Comparison of ENCODE assay signal across 16 cellular contexts in genomic region chr16:26951950-26952349, GRCh38.
"Had no signal": no experiment of that assay in that cellular context is flagged by ENCODE, and none has a peak within 500 bp of the region (broad histone marks: within the 10 kb centered on the region; RNA-seq: fewer than 3 reads in every experiment).

No MANE protein-coding gene starts in this region.

- H3K9me3 ChIP-seq: gastrocnemius medialis, neutrophil, right atrium auricular region had no signal

- DNase-seq: activated CD4-positive, alpha-beta T cell treated with anti-CD3 and anti-CD28 coated beads for 1 hour; activated CD4-positive, alpha-beta T cell treated with anti-CD3 and anti-CD28 coated beads, Interleukin-2, amount 50 U/mL, for 48 hours; activated gamma-delta T cell; activated naive CD8-positive, alpha-beta T cell treated with anti-CD3 and anti-CD28 coated beads, Interleukin-2, amount 10 ng/mL, durations not matched to agents 7 days and 5 days; activated T-cell treated with anti-CD3 and anti-CD28 coated beads, Interleukin-2, amount 50 U/mL, for 48 hours; effector CD4-positive, alpha-beta T cell; gastrocnemius medialis; naive B cell; posterior cingulate gyrus; T1000 had no signal

- H3K36me3 ChIP-seq: cardiac muscle cell, gastrocnemius medialis, neutrophil, right atrium auricular region had no signal

- H3K27ac ChIP-seq: cardiac muscle cell, coronary artery, gastrocnemius medialis, neutrophil, right atrium auricular region had no signal

- H3K36me3 Mint-ChIP-seq: activated naive CD8-positive, alpha-beta T cell treated with anti-CD3 and anti-CD28 coated beads, Interleukin-2, amount 10 ng/mL, durations not matched to agents 7 days and 5 days; naive B cell had no signal

- H3K27me3 ChIP-seq: cardiac muscle cell, gastrocnemius medialis, neutrophil, right atrium auricular region had no signal

- H3K4me1 ChIP-seq: gastrocnemius medialis, right atrium auricular region had no signal

- H3K4me2 ChIP-seq: smooth muscle cell had no signal

- ATAC-seq: gastrocnemius medialis had no signal

- H3K27ac Mint-ChIP-seq: activated naive CD8-positive, alpha-beta T cell treated with anti-CD3 and anti-CD28 coated beads, Interleukin-2, amount 10 ng/mL, durations not matched to agents 7 days and 5 days; naive B cell had no signal

- H3K9me3 Mint-ChIP-seq: activated naive CD8-positive, alpha-beta T cell treated with anti-CD3 and anti-CD28 coated beads, Interleukin-2, amount 10 ng/mL, durations not matched to agents 7 days and 5 days had no signal

- H3K4me3 ChIP-seq: cardiac muscle cell, coronary artery, gastrocnemius medialis, lung, right atrium auricular region, smooth muscle cell had no signal
